ENCODE assay signal across 30 cellular contexts in genomic region chr4:42133006-42133405, GRCh38. TPM values are rescaled to one million over a fixed set of nuclear protein-coding genes. Genes with fewer than 3 reads are reported as not detected.
"Had no signal": no experiment of that assay in that cellular context is flagged by ENCODE, and none has a peak within 500 bp of the region (broad histone marks: within the 10 kb centered on the region; RNA-seq: fewer than 3 reads in every experiment).

No MANE protein-coding gene starts in this region.

- H3K9me3 ChIP-seq: left lung, neutrophil, right atrium auricular region, right lobe of liver, testis, thyroid gland, transverse colon, upper lobe of left lung, vagina had no signal

- H3K4me3 ChIP-seq: left lung, lung, neural progenitor cell, right atrium auricular region, right lobe of liver, smooth muscle cell, testis, thyroid gland, transverse colon, upper lobe of left lung, vagina had no signal

- H3K4me1 ChIP-seq: left lung, neural progenitor cell, parathyroid adenoma, right atrium auricular region, right lobe of liver, testis, thyroid gland, transverse colon, upper lobe of left lung, vagina had no signal

- H3K36me3 ChIP-seq: left lung, neural progenitor cell, neutrophil, right atrium auricular region, right lobe of liver, thyroid gland, transverse colon, upper lobe of left lung, vagina had no signal

- DNase-seq: hippocampal formation; kidney glomerular epithelial cell; left cardiac atrium; left lung; mesendoderm; naive B cell; natural killer cell; nephron progenitor cell; occipital lobe; right lobe of liver; stimulated activated CD4-positive, alpha-beta T cell treated with anti-CD3 and anti-CD28 coated beads, Interleukin-1b, Interleukin-23, amount 100 ng/mL, for 48 hours; stimulated activated CD4-positive, alpha-beta T cell treated with anti-CD3 and anti-CD28 coated beads, Interleukin-2, amount 100 ng/mL, for 48 hours; stimulated activated CD4-positive, alpha-beta T cell treated with anti-CD3 and anti-CD28 coated beads, Interleukin-4, amount 100 ng/mL, for 4 hours; stimulated activated CD8-positive, alpha-beta memory T cell treated with anti-CD3 and anti-CD28 coated beads, Interleukin-4, amount 100 ng/mL, for 48 hours; stimulated activated naive CD4-positive, alpha-beta T cell treated with Interleukin-2 at 50 U/mL for 16 hours; stimulated activated naive CD8-positive, alpha-beta T cell treated with anti-CD3 and anti-CD28 coated beads, Interleukin-15, amount 100 ng/mL, for 72 hours; substantia nigra; testis; thyroid gland; transverse colon; upper lobe of left lung had no signal

- H3K27me3 ChIP-seq: left lung, neural progenitor cell, neutrophil, right atrium auricular region, right lobe of liver, testis, thyroid gland, transverse colon, upper lobe of left lung, vagina had no signal

- H3K27ac ChIP-seq: left lung, neural progenitor cell, neutrophil, parathyroid adenoma, right atrium auricular region, right lobe of liver, testis, thyroid gland, transverse colon, upper lobe of left lung, vagina had no signal

RNA-seq across cellular contexts. Expression of gene BEND4, which starts 19.4 kb away (rescaled TPM):
- total RNA-seq: osteocyte, renal cortical epithelial cell, smooth muscle cell, vagina had no signal
